ENCODE assay signal across 1 cellular context in the genomic region with DNA sequence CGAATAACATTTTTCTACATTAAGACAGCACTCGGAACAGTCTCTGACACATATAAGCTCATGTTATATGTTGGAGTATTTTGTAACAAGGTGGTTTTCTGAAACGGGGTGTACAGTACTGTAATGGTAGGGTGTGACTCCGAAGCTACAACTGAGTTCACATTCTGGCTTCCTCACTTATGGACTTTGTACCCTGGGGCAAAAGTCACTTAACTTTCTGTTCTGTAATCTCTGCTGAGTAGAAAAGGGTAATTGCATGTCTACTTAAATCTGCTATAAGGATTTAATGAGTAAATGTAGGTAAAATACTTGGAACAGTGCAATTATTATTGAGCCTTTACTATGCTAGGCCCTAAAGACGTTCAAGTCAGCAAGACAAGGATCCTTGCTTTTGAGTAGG.
TF ChIP-seq lines count a peak whose summit lies in the region.

No MANE protein-coding gene starts in this region.

TF ChIP-seq in HepG2, 621 proteins besides CTCF, POLR2A, EP300 and RAD21 (continued from another document):
- TF ChIP-seq, protein P1, sequence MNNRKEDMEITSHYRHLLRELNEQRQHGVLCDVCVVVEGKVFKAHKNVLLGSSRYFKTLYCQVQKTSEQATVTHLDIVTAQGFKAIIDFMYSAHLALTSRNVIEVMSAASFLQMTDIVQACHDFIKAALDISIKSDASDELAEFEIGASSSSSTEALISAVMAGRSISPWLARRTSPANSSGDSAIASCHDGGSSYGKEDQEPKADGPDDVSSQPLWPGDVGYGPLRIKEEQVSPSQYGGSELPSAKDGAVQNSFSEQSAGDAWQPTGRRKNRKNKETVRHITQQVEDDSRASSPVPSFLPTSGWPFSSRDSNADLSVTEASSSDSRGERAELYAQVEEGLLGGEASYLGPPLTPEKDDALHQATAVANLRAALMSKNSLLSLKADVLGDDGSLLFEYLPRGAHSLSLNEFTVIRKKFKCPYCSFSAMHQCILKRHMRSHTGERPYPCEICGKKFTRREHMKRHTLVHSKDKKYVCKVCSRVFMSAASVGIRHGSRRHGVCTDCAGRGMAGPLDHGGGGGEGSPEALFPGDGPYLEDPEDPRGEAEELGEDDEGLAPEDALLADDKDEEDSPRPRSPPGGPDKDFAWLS (CRISPR knock-in tag; IDR thresholded peaks at IDR 0.05; ENCODE audit: borderline replicate concordance), result no peak
- TF ChIP-seq ZNF484 (CRISPR knock-in tag; IDR thresholded peaks at IDR 0.05; ENCODE audit: borderline replicate concordance, low read depth), result no peak
- no peak for TF ChIP-seq ZNF775 (CRISPR knock-in tag; IDR thresholded peaks at IDR 0.05; ENCODE audit: borderline replicate concordance)
- TF ChIP-seq HNF4A (CRISPR knock-in tag; IDR thresholded peaks at IDR 0.05), result peak; percentile 81
